24 cellular contexts compared by ENCODE assay signal in the genomic region with DNA sequence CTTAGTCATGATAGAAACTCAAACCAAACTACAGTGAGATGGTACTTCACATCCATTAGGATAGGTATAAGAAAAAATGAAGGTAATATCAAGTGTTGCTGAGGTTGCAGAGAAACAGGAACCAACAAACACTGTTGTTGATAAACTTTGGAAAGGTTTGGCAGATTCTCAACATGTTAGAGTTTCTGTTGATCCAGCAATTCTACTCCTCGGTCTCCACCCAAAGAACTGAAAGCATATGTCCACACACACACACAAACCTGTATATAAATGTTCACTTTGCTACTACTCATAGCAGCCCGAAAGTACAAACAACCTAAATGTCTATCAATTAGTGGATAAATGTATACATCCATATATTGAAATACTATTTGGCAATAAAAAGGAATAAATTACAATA.
DNase-seq lines count a peak whose midpoint lies in the region; ATAC-seq and TF ChIP-seq lines count a peak whose summit lies in the region.
"Had no signal": no experiment of that assay in that cellular context is flagged by ENCODE, and none has a peak within 500 bp of the region (broad histone marks: within the 10 kb centered on the region; RNA-seq: fewer than 3 reads in every experiment).

No MANE protein-coding gene starts in this region.

- no peak overlapping the region for H3K4me3 ChIP-seq in MM.1S (ENCODE audit: low read length)
- no peak overlapping the region for H3K4me3 ChIP-seq in mucosa of descending colon
- H3K4me3 ChIP-seq in neuronal stem cell (ENCODE audit: low read length in 2 of 2) = no peak overlapping the region
- H3K4me3 ChIP-seq: A549; BLaER1 treated with 17β-estradiol and CSF1 and Interleukin-3, amounts not matched to agents 10 nM and 100 nM; GM23248 had no signal

- DNase-seq in T-helper 2 cell treated with Interferon-gamma antibody and Interleukin-4, amounts not matched to agents 5 μg/mL and 100 μg/mL, for 36 hours (ENCODE audit: low spot score) = no peak
- DNase-seq in T-helper 2 cell = no peak
- no peak for DNase-seq in MM.1S
- no peak for DNase-seq in activated T-helper 2 cell treated with anti-CD3 and anti-CD28 coated beads, Interferon-gamma antibody, Interleukin-2, Interleukin-4, amounts not matched to agents 10 μg/mL and 5 μg/mL and 100 μg/mL, durations not matched to agents 14 hours and 24 hours and 36 hours (ENCODE audit: low spot score)
- DNase-seq in mucosa of descending colon = no peak
- no peak for DNase-seq in HUDEP-2 (lab: John Stamatoyannopoulos, UW; ENCODE audit: unreplicated experiment in 76 of 76)
- no peak for DNase-seq in neuronal stem cell (ENCODE audit: low spot score)
- no peak for DNase-seq in type B pancreatic cell (ENCODE audit: extremely low spot score, unreplicated experiment)
- DNase-seq: 8988T; ACHN; AML-193; BE2C; CD4-positive, alpha-beta T cell; CD8-positive, alpha-beta memory T cell; DMS 273 treated with DMSO at 0.1 percent for 48 hours; DMS79; EL; GDM1; GM23248; H7; HCEC 1CT had no signal

- H4K20me1 ChIP-seq in MM.1S (ENCODE audit: insufficient read depth, low read length) = no peaks in the 10 kb centered on the region
- H4K20me1 ChIP-seq: BLaER1 treated with 17β-estradiol and CSF1 and Interleukin-3, amounts not matched to agents 10 nM and 100 nM had no signal

- no peak overlapping the region for H2BK15ac ChIP-seq in neuronal stem cell (ENCODE audit: low read length)

- no peak overlapping the region for H3K14ac ChIP-seq in neuronal stem cell (ENCODE audit: low read length)

- H3K27me3 ChIP-seq in MM.1S (replicated peaks; ENCODE audit: insufficient read depth, low read length) (no peaks in the 10 kb centered on the region), neuronal stem cell (ENCODE audit: control insufficient read depth in 3 of 3, insufficient read depth in 3 of 3, low read depth in 1 of 3, low read length in 3 of 3) (no peaks in the 10 kb centered on the region)
- H3K27me3 ChIP-seq: BE2C; BLaER1 treated with 17β-estradiol and CSF1 and Interleukin-3, amounts not matched to agents 10 nM and 100 nM had no signal

- H2BK120ac ChIP-seq in neuronal stem cell (ENCODE audit: low read depth, low read length) = no peak overlapping the region

- no peak overlapping the region for H3K4ac ChIP-seq in neuronal stem cell (ENCODE audit: low read length)

- H4K8ac ChIP-seq in neuronal stem cell (ENCODE audit: low read depth, low read length) = no peak overlapping the region

- no peak overlapping the region for H3K18ac ChIP-seq in neuronal stem cell (ENCODE audit: low read length)

- no CpG with 5 or more reads among the region's 2 CpGs for WGBS in neuronal stem cell (ENCODE audit: extremely low coverage in 2 of 2, insufficient read length in 2 of 2, insufficient replicate concordance in 1 of 2), 2 donors

- peaks cover 95% of the 10 kb centered on the region for H3K79me2 ChIP-seq in MM.1S (ENCODE audit: low read length)

- H3K9me3 ChIP-seq in MM.1S (replicated peaks; ENCODE audit: insufficient read depth, low read length) (no peaks in the 10 kb centered on the region), mucosa of descending colon (no peaks in the 10 kb centered on the region), neuronal stem cell (replicated peaks in 1 of 2; ENCODE audit: control insufficient read depth in 2 of 2, insufficient read depth in 1 of 2, low read depth in 1 of 2, low read length in 2 of 2) (peaks cover 0 to 6% of the 10 kb centered on the region in 2 donors)
- H3K9me3 ChIP-seq: A549, BE2C had no signal

- peak overlapping the region; percentile 68 for H3K27ac Mint-ChIP-seq in T-helper 2 cell treated with Interferon-gamma antibody and Interleukin-4, amounts not matched to agents 5 μg/mL and 100 μg/mL, for 36 hours
- peak overlapping the region; percentile 54 for H3K27ac Mint-ChIP-seq in activated T-helper 2 cell treated with anti-CD3 and anti-CD28 coated beads, Interferon-gamma antibody, Interleukin-2, Interleukin-4, amounts not matched to agents 10 μg/mL and 5 μg/mL and 100 μg/mL, durations not matched to agents 14 hours and 24 hours and 36 hours
- no peak overlapping the region for H3K27ac Mint-ChIP-seq in type B pancreatic cell
- H3K27ac Mint-ChIP-seq: CD14-positive monocyte; CD4-positive, alpha-beta T cell; CD8-positive, alpha-beta memory T cell had no signal

- peak; percentile 49 for ATAC-seq in mucosa of descending colon
- ATAC-seq: A549 had no signal

- H3K36me3 ChIP-seq in MM.1S (replicated peaks; ENCODE audit: insufficient read depth, low read length) (no peaks in the 10 kb centered on the region), mucosa of descending colon (ENCODE audit: low read depth) (no peaks in the 10 kb centered on the region), neuronal stem cell (replicated peaks in 1 of 2; ENCODE audit: control insufficient read depth in 2 of 2, insufficient read depth in 2 of 2, low read length in 2 of 2) (no peaks in the 10 kb centered on the region)
- H3K36me3 ChIP-seq: BE2C had no signal

- H2BK5ac ChIP-seq in neuronal stem cell (ENCODE audit: low read length) = no peak overlapping the region

- TF ChIP-seq CTCF in MM.1S (IDR thresholded peaks at IDR 0.05; ENCODE audit: low read length) (no peak), mucosa of descending colon (IDR thresholded peaks at IDR 0.05) (no peak), type B pancreatic cell (conservative IDR thresholded peaks at IDR 0.05) (no peak)

- peaks cover 39% of the 10 kb centered on the region for H3K9me3 Mint-ChIP-seq in T-helper 2 cell treated with Interferon-gamma antibody and Interleukin-4, amounts not matched to agents 5 μg/mL and 100 μg/mL, for 36 hours
- H3K9me3 Mint-ChIP-seq in activated T-helper 2 cell treated with anti-CD3 and anti-CD28 coated beads, Interferon-gamma antibody, Interleukin-2, Interleukin-4, amounts not matched to agents 10 μg/mL and 5 μg/mL and 100 μg/mL, durations not matched to agents 14 hours and 24 hours and 36 hours = peaks cover 32% of the 10 kb centered on the region
- peaks cover 10% of the 10 kb centered on the region for H3K9me3 Mint-ChIP-seq in type B pancreatic cell
- H3K9me3 Mint-ChIP-seq: CD4-positive, alpha-beta T cell; CD8-positive, alpha-beta memory T cell had no signal

- no peak overlapping the region for H3K9ac ChIP-seq in MM.1S (ENCODE audit: low read length)
- H3K9ac ChIP-seq in neuronal stem cell (ENCODE audit: low read depth, low read length, poor library complexity) = no peak overlapping the region
- H3K9ac ChIP-seq: BLaER1 treated with 17β-estradiol and CSF1 and Interleukin-3, amounts not matched to agents 10 nM and 100 nM; GM23248 had no signal

- no peak overlapping the region for H4K91ac ChIP-seq in neuronal stem cell (ENCODE audit: low read depth, low read length, poor library complexity)

- no peak overlapping the region for H3K23ac ChIP-seq in neuronal stem cell (ENCODE audit: low read depth, low read length, poor library complexity)

- H2BK12ac ChIP-seq in neuronal stem cell (ENCODE audit: low read length) = no peak overlapping the region

- H3F3A ChIP-seq in MM.1S (ENCODE audit: insufficient read depth, low read length) = peaks cover 11% of the 10 kb centered on the region; the same call in 1 of the 2 replicates

- H3K4me1 ChIP-seq in MM.1S (ENCODE audit: low read length) = peaks cover 37% of the 10 kb centered on the region
- H3K4me1 ChIP-seq in mucosa of descending colon (ENCODE audit: low read depth) = peaks cover 10% of the 10 kb centered on the region
- peaks cover 0 to 2% of the 10 kb centered on the region in 2 donors for H3K4me1 ChIP-seq in neuronal stem cell (ENCODE audit: control insufficient read depth in 2 of 2, insufficient read depth in 1 of 2, low read depth in 1 of 2, low read length in 2 of 2)
- H3K4me1 ChIP-seq: A549, BE2C had no signal

- H3K27ac ChIP-seq in MM.1S (ENCODE audit: low read length) = no peak overlapping the region
- no peak overlapping the region for H3K27ac ChIP-seq in neuronal stem cell (replicated peaks; ENCODE audit: low read length)
- H3K27ac ChIP-seq: A549; BLaER1 treated with 17β-estradiol and CSF1 and Interleukin-3, amounts not matched to agents 10 nM and 100 nM; GM23248 had no signal

- peaks cover 67% of the 10 kb centered on the region for H3K4me1 Mint-ChIP-seq in T-helper 2 cell treated with Interferon-gamma antibody and Interleukin-4, amounts not matched to agents 5 μg/mL and 100 μg/mL, for 36 hours (ENCODE audit: low read depth)
- peaks cover 72% of the 10 kb centered on the region for H3K4me1 Mint-ChIP-seq in activated T-helper 2 cell treated with anti-CD3 and anti-CD28 coated beads, Interferon-gamma antibody, Interleukin-2, Interleukin-4, amounts not matched to agents 10 μg/mL and 5 μg/mL and 100 μg/mL, durations not matched to agents 14 hours and 24 hours and 36 hours (ENCODE audit: low read depth)
- H3K4me1 Mint-ChIP-seq in type B pancreatic cell (ENCODE audit: unreplicated experiment) = peaks cover 10% of the 10 kb centered on the region
- H3K4me1 Mint-ChIP-seq: CD8-positive, alpha-beta memory T cell had no signal

- no peak overlapping the region for H3K4me3 Mint-ChIP-seq in T-helper 2 cell treated with Interferon-gamma antibody and Interleukin-4, amounts not matched to agents 5 μg/mL and 100 μg/mL, for 36 hours
- H3K4me3 Mint-ChIP-seq in activated T-helper 2 cell treated with anti-CD3 and anti-CD28 coated beads, Interferon-gamma antibody, Interleukin-2, Interleukin-4, amounts not matched to agents 10 μg/mL and 5 μg/mL and 100 μg/mL, durations not matched to agents 14 hours and 24 hours and 36 hours (ENCODE audit: low read depth) = no peak overlapping the region
- H3K4me3 Mint-ChIP-seq in type B pancreatic cell = no peak overlapping the region
- H3K4me3 Mint-ChIP-seq: CD14-positive monocyte; CD4-positive, alpha-beta T cell; CD8-positive, alpha-beta memory T cell had no signal

- H2AFZ ChIP-seq in MM.1S (ENCODE audit: low read length) (no peak overlapping the region), neuronal stem cell (ENCODE audit: low read length) (no peak overlapping the region)
- H2AFZ ChIP-seq: GM23248 had no signal

- H3K4me2 ChIP-seq in MM.1S (ENCODE audit: low read depth, low read length) = peak overlapping the region; percentile 9; the same call in 1 of the 2 replicates
- H3K4me2 ChIP-seq in neuronal stem cell (ENCODE audit: insufficient read depth, low read length, poor library complexity, severe bottlenecking) = no peak overlapping the region
- H3K4me2 ChIP-seq: A549; BLaER1 treated with 17β-estradiol and CSF1 and Interleukin-3, amounts not matched to agents 10 nM and 100 nM had no signal

- peaks cover 77% of the 10 kb centered on the region for H3K36me3 Mint-ChIP-seq in T-helper 2 cell treated with Interferon-gamma antibody and Interleukin-4, amounts not matched to agents 5 μg/mL and 100 μg/mL, for 36 hours (ENCODE audit: low read depth)
- peaks cover 95% of the 10 kb centered on the region for H3K36me3 Mint-ChIP-seq in activated T-helper 2 cell treated with anti-CD3 and anti-CD28 coated beads, Interferon-gamma antibody, Interleukin-2, Interleukin-4, amounts not matched to agents 10 μg/mL and 5 μg/mL and 100 μg/mL, durations not matched to agents 14 hours and 24 hours and 36 hours (ENCODE audit: low read depth)
- H3K36me3 Mint-ChIP-seq in type B pancreatic cell = peaks cover 4% of the 10 kb centered on the region

- intact Hi-C loops in activated T-helper 2 cell treated with anti-CD3 and anti-CD28 coated beads, Interferon-gamma antibody, Interleukin-2, Interleukin-4, amounts not matched to agents 10 μg/mL and 5 μg/mL and 100 μg/mL, durations not matched to agents 14 hours and 24 hours and 36 hours (cut with micrococcal nuclease) = no loop called here
- intact Hi-C loops in mucosa of descending colon (cut with DNase I, micrococcal nuclease) = no loop called here

- H3K79me1 ChIP-seq in neuronal stem cell (ENCODE audit: low read depth, low read length) = peaks cover 2% of the 10 kb centered on the region

- no peaks in the 10 kb centered on the region for H3K9me2 ChIP-seq in MM.1S (replicated peaks; ENCODE audit: insufficient read depth, low read length)

- H3K27me3 Mint-ChIP-seq in T-helper 2 cell treated with Interferon-gamma antibody and Interleukin-4, amounts not matched to agents 5 μg/mL and 100 μg/mL, for 36 hours (ENCODE audit: low read depth) = no peaks in the 10 kb centered on the region
- no peaks in the 10 kb centered on the region for H3K27me3 Mint-ChIP-seq in activated T-helper 2 cell treated with anti-CD3 and anti-CD28 coated beads, Interferon-gamma antibody, Interleukin-2, Interleukin-4, amounts not matched to agents 10 μg/mL and 5 μg/mL and 100 μg/mL, durations not matched to agents 14 hours and 24 hours and 36 hours (ENCODE audit: low read depth)
- no peaks in the 10 kb centered on the region for H3K27me3 Mint-ChIP-seq in type B pancreatic cell
- H3K27me3 Mint-ChIP-seq: CD4-positive, alpha-beta T cell; CD8-positive, alpha-beta memory T cell had no signal

- no peak overlapping the region for H2AK5ac ChIP-seq in neuronal stem cell (ENCODE audit: low read depth, low read length)
